In the genomic region with DNA sequence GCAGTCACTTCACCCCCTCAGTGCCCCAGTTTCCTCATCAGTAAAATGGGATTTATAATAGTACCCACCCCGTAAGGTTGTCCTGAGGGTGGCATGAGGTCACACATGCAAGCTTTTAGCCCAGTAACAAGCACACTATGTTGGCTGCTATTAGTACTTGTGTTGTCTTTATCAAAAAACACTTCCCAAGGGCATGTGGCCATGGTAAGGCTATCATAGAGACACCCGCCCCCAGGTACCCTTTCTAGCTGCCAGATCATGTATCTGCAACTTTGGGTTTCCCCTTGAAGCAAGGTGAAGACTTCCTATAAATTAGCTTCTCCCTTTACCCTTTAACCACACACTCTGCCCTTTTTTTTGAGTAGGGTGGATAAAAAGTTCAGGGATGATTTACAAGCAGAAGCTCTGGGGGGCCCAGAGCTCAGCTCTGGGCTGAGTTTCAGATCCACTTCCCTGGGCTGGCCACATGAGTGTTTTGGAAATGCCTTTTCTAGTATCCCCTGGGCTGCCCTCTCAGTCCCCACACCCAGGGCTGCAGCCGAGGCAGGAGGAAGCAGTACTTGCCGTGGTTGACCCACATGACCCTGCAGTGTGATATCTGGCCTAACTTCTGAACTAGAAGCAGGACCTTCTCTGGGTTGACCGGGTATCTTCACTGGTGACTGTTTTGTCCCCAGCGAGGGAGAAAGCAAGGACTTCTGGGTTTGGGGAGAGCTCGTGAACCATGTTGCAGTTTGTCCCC, we compare ENCODE assay signal across 8 cellular contexts. TPM values are rescaled to one million over a fixed set of nuclear protein-coding genes. Genes with fewer than 3 reads are reported as not detected.
DNase-seq lines count a peak whose midpoint lies in the region; ATAC-seq and TF ChIP-seq lines count a peak whose summit lies in the region.

No MANE protein-coding gene starts in this region.

- CTCF ChIA-PET in RWPE1 (lab: Yijun Ruan, JAX) = interaction anchor here (0.6 to 1.0 kb wide), 4 partner anchors 19 to 125 kb away, joined by 3 to 5 read pairs (median 4); no protein-coding TSS in a partner anchor

- H3K4me3 ChIP-seq in endodermal cell (ENCODE audit: low read length) (peak overlapping the region; percentile 40), neuronal stem cell (ENCODE audit: low read length in 2 of 2) (no peak overlapping the region)

- peak overlapping the region; percentile 78 for H3K4me3 Mint-ChIP-seq in endodermal cell

- H3K4me1 Mint-ChIP-seq in endodermal cell = peaks cover 50% of the 10 kb centered on the region

- no peak overlapping the region for H2BK12ac ChIP-seq in neuronal stem cell (ENCODE audit: low read length)

- no peak overlapping the region for H3K4ac ChIP-seq in neuronal stem cell (ENCODE audit: low read length)

- POLR2A ChIA-PET in RWPE1 (lab: Yijun Ruan, JAX; ENCODE audit: low non-redundant PET) = no interaction called here

- H3K27me3 ChIP-seq in endodermal cell (ENCODE audit: control insufficient read depth, insufficient read depth, low read length, poor library complexity, severe bottlenecking) (no peaks in the 10 kb centered on the region), neuronal stem cell (ENCODE audit: control insufficient read depth in 3 of 3, insufficient read depth in 3 of 3, low read depth in 1 of 3, low read length in 3 of 3) (no peaks in the 10 kb centered on the region)

- no peaks in the 10 kb centered on the region for H3K9me3 Mint-ChIP-seq in endodermal cell

- H3K36me3 Mint-ChIP-seq in endodermal cell (ENCODE audit: low read depth) = peaks cover 20% of the 10 kb centered on the region

- H3K9me3 ChIP-seq in endodermal cell (ENCODE audit: control insufficient read depth, low read length) (no peaks in the 10 kb centered on the region), neuronal stem cell (replicated peaks in 1 of 2; ENCODE audit: control insufficient read depth in 2 of 2, insufficient read depth in 1 of 2, low read depth in 1 of 2, low read length in 2 of 2) (no peaks in the 10 kb centered on the region)

- H3K18ac ChIP-seq in neuronal stem cell (ENCODE audit: low read length) = no peak overlapping the region

- H2AFZ ChIP-seq in neuronal stem cell (ENCODE audit: low read length) = no peak overlapping the region

- 87% methylated on average over 7 of the region's 7 CpGs; no CpG with 5 or more reads in 1 of the 2 experiments for WGBS in endodermal cell (ENCODE audit: insufficient coverage in 1 of 2, insufficient read length in 1 of 2), 2 experiments
- no CpG with 5 or more reads among the region's 7 CpGs for WGBS in neuronal stem cell (ENCODE audit: extremely low coverage in 2 of 2, insufficient read length in 2 of 2, insufficient replicate concordance in 1 of 2), 2 donors

- no peak overlapping the region for H4K8ac ChIP-seq in neuronal stem cell (ENCODE audit: low read depth, low read length)

- no peak overlapping the region for H3K27ac Mint-ChIP-seq in endodermal cell

- in situ Hi-C loops in ACHN (cut with HindIII; ENCODE audit: low pct_ligation_motif_present, low pct_unique_long_range_greater_than_20kb, low sequenced_read_pairs) = no loop called here

- no peak overlapping the region for H4K91ac ChIP-seq in neuronal stem cell (ENCODE audit: low read depth, low read length, poor library complexity)

- no peak overlapping the region for H3K23ac ChIP-seq in neuronal stem cell (ENCODE audit: low read depth, low read length, poor library complexity)

- DNase-seq in GM10266 (ENCODE audit: extremely low spot score) = peak; percentile 31
- DNase-seq in RWPE1 (ENCODE audit: low spot score) = no peak
- no peak for DNase-seq in endodermal cell
- DNase-seq in neuronal stem cell (ENCODE audit: low spot score) = no peak
- no peak for DNase-seq in ACHN
- no peak for DNase-seq in erythroblast (lab: John Stamatoyannopoulos, UW)
- no peak for DNase-seq in NCI-H446 (lab: John Stamatoyannopoulos, UW)

- H3K79me1 ChIP-seq in neuronal stem cell (ENCODE audit: low read depth, low read length) = peaks cover 26% of the 10 kb centered on the region

- no peak overlapping the region for H2BK15ac ChIP-seq in neuronal stem cell (ENCODE audit: low read length)

- H3K4me2 ChIP-seq in neuronal stem cell (ENCODE audit: insufficient read depth, low read length, poor library complexity, severe bottlenecking) = no peak overlapping the region

- H3K9ac ChIP-seq in endodermal cell (ENCODE audit: extremely low read depth, low read length, poor library complexity, severe bottlenecking) (no peak overlapping the region), neuronal stem cell (ENCODE audit: low read depth, low read length, poor library complexity) (no peak overlapping the region)

- no peak overlapping the region for H2BK120ac ChIP-seq in neuronal stem cell (ENCODE audit: low read depth, low read length)

- ATAC-seq in HG02623 (IDR thresholded peaks at IDR 0.05; ENCODE audit: unreplicated experiment) = no peak

- H2BK5ac ChIP-seq in neuronal stem cell (ENCODE audit: low read length) = no peak overlapping the region

- H2AK5ac ChIP-seq in neuronal stem cell (ENCODE audit: low read depth, low read length) = no peak overlapping the region

- H3K36me3 ChIP-seq in endodermal cell (ENCODE audit: control insufficient read depth, insufficient read depth, low read length) (peaks cover 30% of the 10 kb centered on the region), neuronal stem cell (replicated peaks in 1 of 2; ENCODE audit: control insufficient read depth in 2 of 2, insufficient read depth in 2 of 2, low read length in 2 of 2) (peaks cover 16 to 45% of the 10 kb centered on the region in 2 donors)

- TF ChIP-seq POLR2A in erythroblast (IDR thresholded peaks at IDR 0.05; ENCODE audit: low read length) = no peak

- H3K4me1 ChIP-seq in endodermal cell (ENCODE audit: control insufficient read depth, insufficient read depth, low read length) (peaks cover 6% of the 10 kb centered on the region), neuronal stem cell (ENCODE audit: control insufficient read depth in 2 of 2, insufficient read depth in 1 of 2, low read depth in 1 of 2, low read length in 2 of 2) (peaks cover 5 to 19% of the 10 kb centered on the region in 2 donors)

- H3K27ac ChIP-seq in RWPE1 (peak overlapping the region; percentile 30), endodermal cell (ENCODE audit: low read depth, low read length) (no peak overlapping the region), neuronal stem cell (replicated peaks; ENCODE audit: low read length) (peak overlapping the region; percentile 13)

- no peak overlapping the region for H3K14ac ChIP-seq in neuronal stem cell (ENCODE audit: low read length)

- no peaks in the 10 kb centered on the region for H3K27me3 Mint-ChIP-seq in endodermal cell (ENCODE audit: insufficient read depth)

- TF ChIP-seq CTCF in GM10266 (IDR thresholded peaks at IDR 0.05; ENCODE audit: control insufficient read depth, insufficient read depth, low read depth, missing control alignments) (no peak), RWPE1 (conservative IDR thresholded peaks at IDR 0.05; ENCODE audit: low read depth) (no peak), endodermal cell (conservative IDR thresholded peaks at IDR 0.05) (no peak)

RNA-seq across cellular contexts. Expression of gene ZDHHC18, which starts 2.0 kb away (rescaled TPM):
- total RNA-seq in endodermal cell = 10 to 100 TPM; 39.7 to 42.4 TPM
- polyA plus RNA-seq in endodermal cell (2013, experiment 1 of 2) = 37.1 TPM
- polyA plus RNA-seq in endodermal cell (2013, experiment 2 of 2) = 34.3 TPM
- polyA plus RNA-seq in neuronal stem cell (2013, experiment 1 of 2) = 44.5 TPM
- polyA plus RNA-seq in neuronal stem cell (2013, experiment 2 of 2) = 43.3 TPM

RNA-seq across cellular contexts. Expression of gene SFN, which starts 34.4 kb away (rescaled TPM):
- total RNA-seq in endodermal cell = 1 to 10 TPM; 1.5 to 2.6 TPM
- 0.50 TPM for polyA plus RNA-seq in endodermal cell (2013, experiment 1 of 2)
- polyA plus RNA-seq in endodermal cell (2013, experiment 2 of 2) = 0.87 TPM
- 1.9 TPM for polyA plus RNA-seq in neuronal stem cell (2013, experiment 1 of 2)
- 2.1 TPM for polyA plus RNA-seq in neuronal stem cell (2013, experiment 2 of 2)

RNA-seq across cellular contexts. Expression of gene PIGV, which starts 40.8 kb away (rescaled TPM):
- total RNA-seq in endodermal cell = 10 to 100 TPM; 12.7 to 14.6 TPM
- 13.3 TPM for polyA plus RNA-seq in endodermal cell (2013, experiment 1 of 2)
- 12.6 TPM for polyA plus RNA-seq in endodermal cell (2013, experiment 2 of 2)
- 9.6 TPM for polyA plus RNA-seq in neuronal stem cell (2013, experiment 1 of 2)
- polyA plus RNA-seq in neuronal stem cell (2013, experiment 2 of 2) = 9.7 TPM
